1 cellular context compared by ENCODE assay signal in the genomic region with DNA sequence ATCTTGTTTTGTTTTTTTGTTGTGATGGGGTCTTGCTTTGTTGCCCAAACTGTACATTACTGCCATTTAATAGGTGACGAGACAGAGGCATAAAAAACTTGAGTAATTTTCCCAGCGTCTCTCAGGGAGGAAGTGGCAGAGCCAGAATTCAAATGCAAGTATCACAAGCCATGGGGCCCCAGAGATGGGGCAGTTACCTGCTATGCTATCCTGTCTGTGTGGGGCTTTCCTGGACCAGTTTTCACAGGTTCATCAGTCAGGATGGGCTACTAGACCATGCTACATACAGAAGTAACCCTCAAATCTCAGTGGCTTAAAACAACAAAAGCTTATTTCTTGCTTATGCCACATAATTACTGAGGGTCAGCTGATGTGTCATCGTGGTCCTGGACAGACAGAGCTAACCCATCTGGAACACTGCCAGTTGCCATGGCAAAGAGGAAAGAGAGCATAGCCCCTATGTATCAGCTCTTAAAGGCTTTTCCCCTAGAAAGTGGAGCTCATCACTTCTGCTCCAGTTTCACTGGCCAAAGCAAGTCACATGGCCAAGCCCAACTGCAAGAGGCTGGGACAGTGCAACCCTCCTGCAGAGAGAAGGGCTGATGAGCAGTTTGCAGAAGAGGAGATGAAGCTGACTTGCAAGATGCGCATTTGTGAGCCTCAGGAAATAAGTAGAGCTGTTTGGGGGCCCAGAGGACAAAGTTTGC.
TF ChIP-seq lines count a peak whose summit lies in the region.

No MANE protein-coding gene starts in this region.

TF ChIP-seq in IMR-90, 13 proteins besides CTCF, POLR2A, EP300 and RAD21:
- TF ChIP-seq, protein P1, sequence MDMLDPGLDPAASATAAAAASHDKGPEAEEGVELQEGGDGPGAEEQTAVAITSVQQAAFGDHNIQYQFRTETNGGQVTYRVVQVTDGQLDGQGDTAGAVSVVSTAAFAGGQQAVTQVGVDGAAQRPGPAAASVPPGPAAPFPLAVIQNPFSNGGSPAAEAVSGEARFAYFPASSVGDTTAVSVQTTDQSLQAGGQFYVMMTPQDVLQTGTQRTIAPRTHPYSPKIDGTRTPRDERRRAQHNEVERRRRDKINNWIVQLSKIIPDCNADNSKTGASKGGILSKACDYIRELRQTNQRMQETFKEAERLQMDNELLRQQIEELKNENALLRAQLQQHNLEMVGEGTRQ (IDR thresholded peaks at IDR 0.05; ENCODE audit: low read depth, low read length) = peak; percentile 58
- TF ChIP-seq BHLHE40 (IDR thresholded peaks at IDR 0.05; ENCODE audit: low read depth, low read length) = no peak
